In the genomic region with DNA sequence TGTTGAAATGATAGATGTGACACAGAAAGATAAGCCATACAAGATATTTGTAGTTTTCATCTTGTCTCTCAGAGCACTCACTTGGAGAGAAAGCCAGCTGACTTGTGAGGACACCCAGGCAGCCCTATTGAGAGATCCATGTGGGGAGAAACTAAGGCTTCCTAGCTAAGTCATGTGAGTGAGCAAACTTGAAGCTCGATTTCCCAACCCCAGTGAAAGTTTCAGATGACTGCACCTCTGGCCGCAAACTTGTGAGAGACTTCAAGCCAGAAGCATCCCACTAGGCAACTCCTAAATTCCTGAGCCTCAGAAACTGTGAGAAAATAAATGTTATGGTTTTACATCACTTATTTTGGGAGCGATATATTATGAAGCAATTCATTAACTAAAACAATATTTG, we compare ENCODE assay signal across 1 cellular context.
TF ChIP-seq lines count a peak whose summit lies in the region.

No MANE protein-coding gene starts in this region.

TF ChIP-seq in IMR-90, 13 proteins besides CTCF, POLR2A, EP300 and RAD21 (continued from another document):
- no peak for TF ChIP-seq CEBPB (IDR thresholded peaks at IDR 0.05; ENCODE audit: low read depth, low read length)
- no peak for TF ChIP-seq MAZ (IDR thresholded peaks at IDR 0.05; ENCODE audit: borderline replicate concordance, low read depth, low read length)
- no peak for TF ChIP-seq MAFK (IDR thresholded peaks at IDR 0.05; ENCODE audit: low read depth, low read length)
- no peak for TF ChIP-seq NFE2L2 (IDR thresholded peaks at IDR 0.05; ENCODE audit: low read depth, low read length)
- no peak for TF ChIP-seq RFX5 (IDR thresholded peaks at IDR 0.05; ENCODE audit: low read depth, low read length)
- TF ChIP-seq, protein P1, sequence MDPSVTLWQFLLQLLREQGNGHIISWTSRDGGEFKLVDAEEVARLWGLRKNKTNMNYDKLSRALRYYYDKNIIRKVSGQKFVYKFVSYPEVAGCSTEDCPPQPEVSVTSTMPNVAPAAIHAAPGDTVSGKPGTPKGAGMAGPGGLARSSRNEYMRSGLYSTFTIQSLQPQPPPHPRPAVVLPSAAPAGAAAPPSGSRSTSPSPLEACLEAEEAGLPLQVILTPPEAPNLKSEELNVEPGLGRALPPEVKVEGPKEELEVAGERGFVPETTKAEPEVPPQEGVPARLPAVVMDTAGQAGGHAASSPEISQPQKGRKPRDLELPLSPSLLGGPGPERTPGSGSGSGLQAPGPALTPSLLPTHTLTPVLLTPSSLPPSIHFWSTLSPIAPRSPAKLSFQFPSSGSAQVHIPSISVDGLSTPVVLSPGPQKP (IDR thresholded peaks at IDR 0.05; ENCODE audit: borderline replicate concordance, low read depth, low read length), result no peak
- no peak for TF ChIP-seq CHD1 (IDR thresholded peaks at IDR 0.05; ENCODE audit: low read depth, low read length)
- TF ChIP-seq MXI1 (IDR thresholded peaks at IDR 0.05; ENCODE audit: borderline replicate concordance, low read depth, low read length), result no peak
- TF ChIP-seq, protein P2, sequence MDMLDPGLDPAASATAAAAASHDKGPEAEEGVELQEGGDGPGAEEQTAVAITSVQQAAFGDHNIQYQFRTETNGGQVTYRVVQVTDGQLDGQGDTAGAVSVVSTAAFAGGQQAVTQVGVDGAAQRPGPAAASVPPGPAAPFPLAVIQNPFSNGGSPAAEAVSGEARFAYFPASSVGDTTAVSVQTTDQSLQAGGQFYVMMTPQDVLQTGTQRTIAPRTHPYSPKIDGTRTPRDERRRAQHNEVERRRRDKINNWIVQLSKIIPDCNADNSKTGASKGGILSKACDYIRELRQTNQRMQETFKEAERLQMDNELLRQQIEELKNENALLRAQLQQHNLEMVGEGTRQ (IDR thresholded peaks at IDR 0.05; ENCODE audit: low read depth, low read length), result no peak
- TF ChIP-seq FOS (IDR thresholded peaks at IDR 0.05; ENCODE audit: low read depth, low read length), result no peak
- no peak for TF ChIP-seq SMC3 (IDR thresholded peaks at IDR 0.05; ENCODE audit: low read depth, low read length)
- TF ChIP-seq BHLHE40 (IDR thresholded peaks at IDR 0.05; ENCODE audit: low read depth, low read length), result no peak
